ENCODE assay signal across 1 cellular context in the genomic region with DNA sequence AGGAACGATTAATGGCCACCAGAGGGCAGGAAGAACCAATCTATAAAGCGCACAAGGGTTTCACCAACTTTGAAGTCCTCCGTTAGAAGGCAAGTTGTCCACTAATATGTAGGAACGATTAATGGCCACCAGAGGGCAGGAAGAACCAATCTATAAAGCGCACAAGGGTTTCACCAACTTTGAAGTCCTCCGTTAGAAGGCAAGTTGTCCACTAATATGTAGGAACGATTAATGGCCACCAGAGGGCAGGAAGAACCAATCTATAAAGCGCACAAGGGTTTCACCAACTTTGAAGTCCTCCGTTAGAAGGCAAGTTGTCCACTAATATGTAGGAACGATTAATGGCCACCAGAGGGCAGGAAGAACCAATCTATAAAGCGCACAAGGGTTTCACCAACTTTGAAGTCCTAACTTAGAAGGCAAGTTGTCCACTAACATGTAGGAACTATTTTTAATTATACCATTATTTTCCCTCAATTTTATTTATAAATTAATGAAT.
TF ChIP-seq lines count a peak whose summit lies in the region.

No MANE protein-coding gene starts in this region.

TF ChIP-seq in HepG2, 621 proteins besides CTCF, POLR2A, EP300 and RAD21:
- TF ChIP-seq TCF7 (IDR thresholded peaks at IDR 0.05; ENCODE audit: low read depth) (0 out of 2 replicates have a peak, but pooled peaks have one; percentile 1), STAG1 (CRISPR knock-in tag; IDR thresholded peaks at IDR 0.05) (peak; percentile 63), GATAD2A (CRISPR knock-in tag; IDR thresholded peaks at IDR 0.05) (peak; percentile 19; the same call in 1 of the 2 replicates), SOX5 (CRISPR knock-in tag; IDR thresholded peaks at IDR 0.05; ENCODE audit: borderline replicate concordance) (peak; percentile 0; the same call in 1 of the 2 replicates)
- TF ChIP-seq, protein P1, sequence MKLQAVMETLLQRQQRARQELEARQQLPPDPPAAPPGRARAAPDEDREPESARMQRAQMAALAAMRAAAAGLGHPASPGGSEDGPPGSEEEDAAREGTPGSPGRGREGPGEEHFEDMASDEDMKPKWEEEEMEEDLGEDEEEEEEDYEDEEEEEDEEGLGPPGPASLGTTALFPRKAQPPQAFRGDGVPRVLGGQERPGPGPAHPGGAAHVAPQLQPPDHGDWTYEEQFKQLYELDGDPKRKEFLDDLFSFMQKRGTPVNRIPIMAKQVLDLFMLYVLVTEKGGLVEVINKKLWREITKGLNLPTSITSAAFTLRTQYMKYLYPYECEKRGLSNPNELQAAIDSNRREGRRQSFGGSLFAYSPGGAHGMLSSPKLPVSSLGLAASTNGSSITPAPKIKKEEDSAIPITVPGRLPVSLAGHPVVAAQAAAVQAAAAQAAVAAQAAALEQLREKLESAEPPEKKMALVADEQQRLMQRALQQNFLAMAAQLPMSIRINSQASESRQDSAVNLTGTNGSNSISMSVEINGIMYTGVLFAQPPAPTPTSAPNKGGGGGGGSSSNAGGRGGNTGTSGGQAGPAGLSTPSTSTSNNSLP (IDR thresholded peaks at IDR 0.05; ENCODE audit: low read depth, low read length), result peak; percentile 83
- TF ChIP-seq, protein P2, sequence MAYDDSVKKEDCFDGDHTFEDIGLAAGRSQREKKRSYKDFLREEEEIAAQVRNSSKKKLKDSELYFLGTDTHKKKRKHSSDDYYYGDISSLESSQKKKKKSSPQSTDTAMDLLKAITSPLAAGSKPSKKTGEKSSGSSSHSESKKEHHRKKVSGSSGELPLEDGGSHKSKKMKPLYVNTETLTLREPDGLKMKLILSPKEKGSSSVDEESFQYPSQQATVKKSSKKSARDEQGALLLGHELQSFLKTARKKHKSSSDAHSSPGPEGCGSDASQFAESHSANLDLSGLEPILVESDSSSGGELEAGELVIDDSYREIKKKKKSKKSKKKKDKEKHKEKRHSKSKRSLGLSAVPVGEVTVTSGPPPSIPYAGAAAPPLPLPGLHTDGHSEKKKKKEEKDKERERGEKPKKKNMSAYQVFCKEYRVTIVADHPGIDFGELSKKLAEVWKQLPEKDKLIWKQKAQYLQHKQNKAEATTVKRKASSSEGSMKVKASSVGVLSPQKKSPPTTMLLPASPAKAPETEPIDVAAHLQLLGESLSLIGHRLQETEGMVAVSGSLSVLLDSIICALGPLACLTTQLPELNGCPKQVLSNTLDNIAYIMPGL (CRISPR knock-in tag; IDR thresholded peaks at IDR 0.05; ENCODE audit: borderline replicate concordance in 1 of 2, low read depth in 1 of 2), result peak in 1 of 2 experiments; percentile 24; a peak in 2 of 4 replicates
